9 cellular contexts compared by ENCODE assay signal in genomic region chr1:5562769-5563168, GRCh38.
"Had no signal": no experiment of that assay in that cellular context is flagged by ENCODE, and none has a peak within 500 bp of the region (broad histone marks: within the 10 kb centered on the region; RNA-seq: fewer than 3 reads in every experiment).

No MANE protein-coding gene starts in this region.

- DNase-seq: GM23248, GOT3, H7, HFFc6 had no signal

- H3K9me3 ChIP-seq: HAP-1 had no signal

- ATAC-seq: HCT116, HepG2 had no signal

- H3K36me3 ChIP-seq: HAP-1 had no signal

- H3K4me3 Mint-ChIP-seq: HFFc6, IgD-negative memory B cell had no signal

- H3K27me3 Mint-ChIP-seq: IgD-negative memory B cell had no signal

- H3K4me3 ChIP-seq: GM23248, HAP-1 had no signal

- H3K27ac ChIP-seq: GM23248, HL-60 had no signal

- H3K27ac Mint-ChIP-seq: HFFc6, IgD-negative memory B cell had no signal

- H3K4me1 ChIP-seq: HAP-1 had no signal

- H3K4me1 Mint-ChIP-seq: IgD-negative memory B cell had no signal

- H3K36me3 Mint-ChIP-seq: IgD-negative memory B cell had no signal
